In the genomic region with DNA sequence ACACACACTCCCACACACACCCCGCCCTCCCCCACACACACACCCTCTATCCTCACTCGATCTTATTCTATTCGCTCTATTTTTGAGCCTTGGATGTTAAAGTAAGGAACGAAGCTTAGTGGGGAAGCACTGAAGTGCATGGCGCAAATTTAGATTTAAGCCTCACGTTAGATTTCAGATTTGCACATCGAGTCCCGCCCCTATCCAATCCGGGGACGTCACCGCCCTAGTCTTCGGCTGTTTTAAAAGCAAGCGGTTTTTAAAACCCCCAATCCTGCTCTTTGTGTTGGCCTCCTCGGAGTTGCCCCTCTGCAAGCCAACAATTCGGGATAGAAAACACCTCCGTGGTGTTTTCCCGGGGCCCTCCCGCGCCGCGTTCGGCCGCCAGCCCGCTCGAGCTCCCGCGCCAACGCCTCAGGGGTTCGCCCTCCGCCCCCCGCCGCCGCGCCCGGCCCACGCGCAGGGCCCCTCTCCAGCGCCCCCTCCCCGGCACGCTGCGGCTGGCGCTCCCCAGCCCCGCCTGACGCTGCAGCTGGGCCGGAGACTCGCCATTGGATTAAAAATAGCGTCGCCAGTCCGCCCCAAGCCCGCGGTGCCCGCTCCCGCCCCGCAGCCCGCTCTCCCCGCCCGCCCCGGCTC, we compare ENCODE assay signal across 8 cellular contexts. TPM values are rescaled to one million over a fixed set of nuclear protein-coding genes. Genes with fewer than 3 reads are reported as not detected.
A peak's percentile ranks its signal among the peaks of the same experiment; 100 is the strongest.
DNase-seq lines count a peak whose midpoint lies in the region; ATAC-seq, FAIRE-seq and TF ChIP-seq lines count a peak whose summit lies in the region.

A gene with protein sequence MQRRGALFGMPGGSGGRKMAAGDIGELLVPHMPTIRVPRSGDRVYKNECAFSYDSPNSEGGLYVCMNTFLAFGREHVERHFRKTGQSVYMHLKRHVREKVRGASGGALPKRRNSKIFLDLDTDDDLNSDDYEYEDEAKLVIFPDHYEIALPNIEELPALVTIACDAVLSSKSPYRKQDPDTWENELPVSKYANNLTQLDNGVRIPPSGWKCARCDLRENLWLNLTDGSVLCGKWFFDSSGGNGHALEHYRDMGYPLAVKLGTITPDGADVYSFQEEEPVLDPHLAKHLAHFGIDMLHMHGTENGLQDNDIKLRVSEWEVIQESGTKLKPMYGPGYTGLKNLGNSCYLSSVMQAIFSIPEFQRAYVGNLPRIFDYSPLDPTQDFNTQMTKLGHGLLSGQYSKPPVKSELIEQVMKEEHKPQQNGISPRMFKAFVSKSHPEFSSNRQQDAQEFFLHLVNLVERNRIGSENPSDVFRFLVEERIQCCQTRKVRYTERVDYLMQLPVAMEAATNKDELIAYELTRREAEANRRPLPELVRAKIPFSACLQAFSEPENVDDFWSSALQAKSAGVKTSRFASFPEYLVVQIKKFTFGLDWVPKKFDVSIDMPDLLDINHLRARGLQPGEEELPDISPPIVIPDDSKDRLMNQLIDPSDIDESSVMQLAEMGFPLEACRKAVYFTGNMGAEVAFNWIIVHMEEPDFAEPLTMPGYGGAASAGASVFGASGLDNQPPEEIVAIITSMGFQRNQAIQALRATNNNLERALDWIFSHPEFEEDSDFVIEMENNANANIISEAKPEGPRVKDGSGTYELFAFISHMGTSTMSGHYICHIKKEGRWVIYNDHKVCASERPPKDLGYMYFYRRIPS (plus strand): TSS at position 574 of the 639 bp plus-strand sequence. CDS start 186 bp downstream, outside the sequence.

- peak; percentile 24; the same call in 1 of the 2 replicates for TF ChIP-seq CTCF in HepG2 (CRISPR knock-in tag; IDR thresholded peaks at IDR 0.05)

- no TSS peak for BruUV-seq in HepG2 (replicated peaks; lab: Mats Ljungman, UMichigan)

- TF ChIP-seq EP300 in HepG2 (IDR thresholded peaks at IDR 0.05; ENCODE audit: low read depth in 2 of 2, low read length in 2 of 2): no peak
- TF ChIP-seq EP300 in HepG2 (CRISPR knock-in tag; IDR thresholded peaks at IDR 0.05; ENCODE audit: borderline replicate concordance): no peak

- CTCF ChIA-PET in HepG2 (lab: Yijun Ruan, JAX; ENCODE audit: low intra/inter-chr PET ratio, low total read pairs): no interaction called here

- intact Hi-C loops in HepG2 (cut with micrococcal nuclease; ENCODE audit: unreplicated experiment): loop anchor here (1.0 to 5.0 kb wide), 3 partner anchors 11 to 80 kb away; no protein-coding TSS in a partner anchor

- TF ChIP-seq POLR2A in HepG2 (IDR thresholded peaks at IDR 0.05; ENCODE audit: insufficient read depth in 1 of 2, low read depth in 2 of 2, low read length in 2 of 2): peak in 1 of 2 experiments; percentile 54; a peak in 3 of 4 replicates

- no peaks in the 10 kb centered on the region for H3K9me3 ChIP-seq in HepG2 (ENCODE audit: low read length)

- peaks cover 40% of the 10 kb centered on the region for H3K79me2 ChIP-seq in HepG2 (ENCODE audit: insufficient read depth, low read length)

- WGBS in HepG2 (ENCODE audit: low lambda C conversion rate): 2% methylated on average over 14 of the region's 58 CpGs

- H3K4me3 ChIP-seq in HepG2 (replicated peaks in 1 of 3; ENCODE audit: insufficient read depth in 1 of 3, low read depth in 2 of 3, low read length in 3 of 3): peak within 1 kb of the TSS; percentile 77 to 98 (median 92)

- ATAC-seq in GM18909 (IDR thresholded peaks at IDR 0.05; ENCODE audit: poor library complexity, unreplicated experiment) (peak; percentile 74), HG03139 (IDR thresholded peaks at IDR 0.05; ENCODE audit: unreplicated experiment) (peak; percentile 67), HepG2 (peak; percentile 78)

- no peak within 1 kb of the TSS for H2AFZ ChIP-seq in HepG2 (ENCODE audit: low read length)

- peak within 1 kb of the TSS; percentile 87 for H3K4me2 ChIP-seq in HepG2 (ENCODE audit: low read depth, low read length)

- FAIRE-seq in HepG2 (lab: Jason Lieb, UNC): no peak

- peaks cover 0 to 7% of the 10 kb centered on the region in 2 experiments; a peak in 2 of 5 replicates for H3K36me3 ChIP-seq in HepG2 (replicated peaks in 1 of 2; ENCODE audit: control insufficient read depth in 1 of 2, insufficient read depth in 2 of 2, low read length in 2 of 2)

- in situ Hi-C loops in HepG2 (cut with HindIII; ENCODE audit: extremely low pct_ligation_motif_present, low pct_unique_long_range_greater_than_20kb): no loop called here

- H3K27me3 ChIP-seq in HepG2 (ENCODE audit: control insufficient read depth in 1 of 2, insufficient read depth in 2 of 2, low read length in 2 of 2): no peaks in the 10 kb centered on the region

- peak; percentile 90 for DNase-seq in Ammon's horn (ENCODE audit: low spot score)
- peak; percentile 79 for DNase-seq in NCI-H446 treated with DMSO at 0.1 percent for 48 hours (lab: John Stamatoyannopoulos, UW)
- DNase-seq in activated CD4-positive, alpha-beta T cell treated with anti-CD3 and anti-CD28 coated beads for 4 hours: peak; percentile 44 to 52
- peak; percentile 86 for DNase-seq in dermis blood vessel endothelial cell
- peak; percentile 51 for DNase-seq in HepG2 (ENCODE audit: low spot score)
- peak; percentile 30 to 31 for DNase-seq in stimulated activated CD4-positive, alpha-beta T cell treated with anti-CD3 and anti-CD28 coated beads, Interleukin-2, amount 100 ng/mL, for 48 hours

- no peaks in the 10 kb centered on the region for H4K20me1 ChIP-seq in HepG2 (ENCODE audit: insufficient read depth, low read length)

- H3K4me1 ChIP-seq in HepG2 (ENCODE audit: insufficient read depth, low read length): peaks cover 44% of the 10 kb centered on the region

- TF ChIP-seq RAD21 in HepG2 (CRISPR knock-in tag; IDR thresholded peaks at IDR 0.05): no peak

- peak within 1 kb of the TSS; percentile 90 for H3K9ac ChIP-seq in HepG2 (ENCODE audit: insufficient read depth, low read depth, low read length)

- POLR2A ChIA-PET in HepG2 (lab: Yijun Ruan, JAX): interaction anchor here (0.8 to 2.8 kb wide), 6 partner anchors 9 to 82 kb away, joined by 3 to 30 read pairs (median 6); a partner anchor contains a TSS

- peak within 1 kb of the TSS; percentile 86 for H3K27ac ChIP-seq in HepG2 (ENCODE audit: extremely low read length, insufficient read depth, low read length)

TF ChIP-seq in HepG2, 621 proteins besides CTCF, POLR2A, EP300 and RAD21 (continues in another document):
- TF ChIP-seq KLF12 (CRISPR knock-in tag; IDR thresholded peaks at IDR 0.05; ENCODE audit: borderline replicate concordance) (0 out of 2 replicates have a peak, but pooled peaks have one; percentile 24), ZFP36 (IDR thresholded peaks at IDR 0.05; ENCODE audit: borderline replicate concordance, low read depth, low read length, partially characterized antibody) (no peak), ZKSCAN8 (CRISPR knock-in tag; IDR thresholded peaks at IDR 0.05; ENCODE audit: borderline replicate concordance) (no peak), YEATS2 (CRISPR knock-in tag; IDR thresholded peaks at IDR 0.05; ENCODE audit: borderline replicate concordance) (no peak), TOE1 (CRISPR knock-in tag; IDR thresholded peaks at IDR 0.05) (no peak), FOSL1 (CRISPR knock-in tag; IDR thresholded peaks at IDR 0.05; ENCODE audit: borderline replicate concordance) (no peak), ZFP82 (CRISPR knock-in tag; IDR thresholded peaks at IDR 0.05; ENCODE audit: borderline replicate concordance) (no peak), SAP130 (CRISPR knock-in tag; IDR thresholded peaks at IDR 0.05; ENCODE audit: low read depth) (peak; percentile 35), ZSCAN31 (CRISPR knock-in tag; IDR thresholded peaks at IDR 0.05; ENCODE audit: low read depth) (no peak), ZNF33B (CRISPR knock-in tag; IDR thresholded peaks at IDR 0.05) (no peak), TOPORS (CRISPR knock-in tag; IDR thresholded peaks at IDR 0.05) (0 out of 2 replicates have a peak, but pooled peaks have one; percentile 77), EZH2 (conservative IDR thresholded peaks at IDR 0.05; ENCODE audit: low read depth, low read length) (no peak)
- TF ChIP-seq, protein P1, sequence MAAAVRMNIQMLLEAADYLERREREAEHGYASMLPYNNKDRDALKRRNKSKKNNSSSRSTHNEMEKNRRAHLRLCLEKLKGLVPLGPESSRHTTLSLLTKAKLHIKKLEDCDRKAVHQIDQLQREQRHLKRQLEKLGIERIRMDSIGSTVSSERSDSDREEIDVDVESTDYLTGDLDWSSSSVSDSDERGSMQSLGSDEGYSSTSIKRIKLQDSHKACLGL (CRISPR knock-in tag; IDR thresholded peaks at IDR 0.05): no peak
- TF ChIP-seq, protein P2, sequence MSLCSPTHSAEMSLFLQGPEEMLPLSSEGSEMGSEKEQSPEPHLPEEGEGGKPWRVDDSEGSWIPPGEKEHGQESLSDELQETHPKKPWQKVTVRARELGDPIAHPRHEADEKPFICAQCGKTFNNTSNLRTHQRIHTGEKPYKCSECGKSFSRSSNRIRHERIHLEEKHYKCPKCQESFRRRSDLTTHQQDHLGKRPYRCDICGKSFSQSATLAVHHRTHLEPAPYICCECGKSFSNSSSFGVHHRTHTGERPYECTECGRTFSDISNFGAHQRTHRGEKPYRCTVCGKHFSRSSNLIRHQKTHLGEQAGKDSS (CRISPR knock-in tag; IDR thresholded peaks at IDR 0.05; ENCODE audit: borderline replicate concordance, low read depth): no peak

RNA-seq across cellular contexts. Expression of the gene that starts here (rescaled TPM):
- total RNA-seq in dermis blood vessel endothelial cell (30.5 and 52.0 TPM in 2 replicates), HepG2 (2016; rRNA removed; fragmentation: Illumina TruSeq; extraction: Trizol) (15.9 and 23.2 TPM in 2 replicates)
- 11.7 and 12.8 TPM in 2 replicates for total RNA-seq in HepG2 (2016; cell fraction: cytosol; rRNA removed; fragmentation: Illumina TruSeq; extraction: Trizol; ENCODE audit: low read depth)
- total RNA-seq in HepG2 (2016; cell fraction: insoluble cytoplasmic fraction; rRNA removed; fragmentation: Illumina TruSeq; extraction: Trizol): 15.0 and 22.6 TPM in 2 replicates
- total RNA-seq in HepG2 (2016; cell fraction: membrane; rRNA removed; fragmentation: Illumina TruSeq; extraction: Trizol): 10.0 and 10.5 TPM in 2 replicates
- total RNA-seq in HepG2 (2016; cell fraction: nucleus; rRNA removed; fragmentation: Illumina TruSeq; extraction: Trizol): 17.2 and 17.6 TPM in 2 replicates
- 29.2 and 36.7 TPM in 2 replicates for polyA plus RNA-seq in HepG2 (2011; rRNA removed)
- polyA plus RNA-seq in HepG2 (2011; cell fraction: cytosol; rRNA removed): 19.3 and 27.5 TPM in 2 replicates
- polyA plus RNA-seq in HepG2 (2011; cell fraction: nucleus; rRNA removed): 23.3 and 29.1 TPM in 2 replicates
- 18.4 and 29.6 TPM in 2 replicates for polyA plus RNA-seq in HepG2 (2012)
- 1.2 and 1.6 TPM in 2 replicates for polyA plus RNA-seq in HepG2 (2016; cell fraction: cytosol; fragmentation: Illumina TruSeq; extraction: Trizol; ENCODE audit: low read depth)
- polyA plus RNA-seq in HepG2 (2016; cell fraction: insoluble cytoplasmic fraction; fragmentation: Illumina TruSeq; extraction: Trizol; ENCODE audit: low read depth): 18.8 and 19.7 TPM in 2 replicates
- polyA plus RNA-seq in HepG2 (2016; cell fraction: membrane; fragmentation: Illumina TruSeq; extraction: Trizol; ENCODE audit: low read depth): 3.2 and 3.3 TPM in 2 replicates
- polyA plus RNA-seq in HepG2 (2016; cell fraction: nucleus; fragmentation: Illumina TruSeq; extraction: Trizol; ENCODE audit: insufficient read depth, low read depth): 16.1 and 17.8 TPM in 2 replicates
- 32.1 and 37.3 TPM in 2 replicates for polyA minus RNA-seq in HepG2 (2011; rRNA and poly(A)+ RNA removed; ENCODE audit: low replicate concordance)
- polyA minus RNA-seq in HepG2 (2011; cell fraction: cytosol; rRNA and poly(A)+ RNA removed): 38.5 and 48.8 TPM in 2 replicates
- 96.3 and 130 TPM in 2 replicates for polyA minus RNA-seq in HepG2 (2011; cell fraction: nucleus; rRNA and poly(A)+ RNA removed)

Comparison
In these comparisons a context has a peak if more than half of its experiments do, and no peak if none do; other contexts are left out.
1. Peak in every context shown above with its lines: DNase-seq, ATAC-seq, H3K4me3 ChIP-seq and H3K27ac ChIP-seq.
2. DNase-seq: peak in every context shown above with its lines; median percentile 90 in Ammon's horn; 86 in dermis blood vessel endothelial cell; 79 in NCI-H446 treated with DMSO at 0.1 percent for 48 hours; 51 in HepG2; 48 in activated CD4-positive, alpha-beta T cell treated with anti-CD3 and anti-CD28 coated beads for 4 hours; 30 in stimulated activated CD4-positive, alpha-beta T cell treated with anti-CD3 and anti-CD28 coated beads, Interleukin-2, amount 100 ng/mL, for 48 hours.